In the genomic region with DNA sequence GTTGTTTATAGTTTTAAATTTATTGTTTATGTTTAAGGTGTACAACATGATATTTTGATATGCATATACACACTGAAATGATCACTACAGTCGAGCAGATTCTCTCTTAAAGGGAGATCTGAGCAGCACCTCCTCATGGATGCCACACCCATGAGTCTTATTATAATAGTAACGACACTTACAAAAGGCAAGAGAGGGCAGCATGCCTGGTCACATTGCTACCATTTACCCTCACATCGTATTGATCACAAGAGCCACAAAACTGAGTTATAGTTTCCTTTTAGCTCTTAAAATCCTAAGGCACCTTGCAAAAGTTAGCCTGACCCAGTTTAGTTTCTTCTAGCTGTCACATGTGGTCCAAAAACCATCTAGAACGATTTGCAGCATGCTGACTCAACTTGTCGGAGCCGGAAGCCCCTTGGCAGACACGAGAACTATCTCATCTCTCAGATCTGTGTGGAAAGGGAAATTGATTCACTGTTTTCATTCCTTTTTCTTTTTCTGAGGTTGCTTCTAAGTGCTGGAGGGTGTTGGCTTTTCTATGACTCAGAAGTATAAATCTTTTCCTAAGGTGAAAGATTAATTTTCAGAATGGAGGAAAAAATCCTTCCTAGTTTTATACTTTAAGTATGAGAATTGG, we compare ENCODE assay signal across 1 cellular context.
TF ChIP-seq lines count a peak whose summit lies in the region.

No MANE protein-coding gene starts in this region.

TF ChIP-seq in K562, 482 proteins besides CTCF, POLR2A, EP300 and RAD21 (continued from another document and continues in another):
- no peak for TF ChIP-seq ZNF318 (IDR thresholded peaks at IDR 0.05; ENCODE audit: borderline replicate concordance in 1 of 2, low read depth in 1 of 2)
- no peak for TF ChIP-seq MAX (CRISPR knock-in tag; IDR thresholded peaks at IDR 0.05)
- TF ChIP-seq SMAD4 (CRISPR knock-in tag; conservative IDR thresholded peaks at IDR 0.05): 0 out of 2 replicates have a peak, but pooled peaks have one; percentile 16
- TF ChIP-seq, protein P1, sequence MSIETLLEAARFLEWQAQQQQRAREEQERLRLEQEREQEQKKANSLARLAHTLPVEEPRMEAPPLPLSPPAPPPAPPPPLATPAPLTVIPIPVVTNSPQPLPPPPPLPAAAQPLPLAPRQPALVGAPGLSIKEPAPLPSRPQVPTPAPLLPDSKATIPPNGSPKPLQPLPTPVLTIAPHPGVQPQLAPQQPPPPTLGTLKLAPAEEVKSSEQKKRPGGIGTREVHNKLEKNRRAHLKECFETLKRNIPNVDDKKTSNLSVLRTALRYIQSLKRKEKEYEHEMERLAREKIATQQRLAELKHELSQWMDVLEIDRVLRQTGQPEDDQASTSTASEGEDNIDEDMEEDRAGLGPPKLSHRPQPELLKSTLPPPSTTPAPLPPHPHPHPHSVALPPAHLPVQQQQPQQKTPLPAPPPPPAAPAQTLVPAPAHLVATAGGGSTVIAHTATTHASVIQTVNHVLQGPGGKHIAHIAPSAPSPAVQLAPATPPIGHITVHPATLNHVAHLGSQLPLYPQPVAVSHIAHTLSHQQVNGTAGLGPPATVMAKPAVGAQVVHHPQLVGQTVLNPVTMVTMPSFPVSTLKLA (conservative IDR thresholded peaks at IDR 0.05): 0 out of 4 replicates have a peak, but pooled peaks of 1 of the 2 experiments have one; percentile 31
- TF ChIP-seq, protein P2, sequence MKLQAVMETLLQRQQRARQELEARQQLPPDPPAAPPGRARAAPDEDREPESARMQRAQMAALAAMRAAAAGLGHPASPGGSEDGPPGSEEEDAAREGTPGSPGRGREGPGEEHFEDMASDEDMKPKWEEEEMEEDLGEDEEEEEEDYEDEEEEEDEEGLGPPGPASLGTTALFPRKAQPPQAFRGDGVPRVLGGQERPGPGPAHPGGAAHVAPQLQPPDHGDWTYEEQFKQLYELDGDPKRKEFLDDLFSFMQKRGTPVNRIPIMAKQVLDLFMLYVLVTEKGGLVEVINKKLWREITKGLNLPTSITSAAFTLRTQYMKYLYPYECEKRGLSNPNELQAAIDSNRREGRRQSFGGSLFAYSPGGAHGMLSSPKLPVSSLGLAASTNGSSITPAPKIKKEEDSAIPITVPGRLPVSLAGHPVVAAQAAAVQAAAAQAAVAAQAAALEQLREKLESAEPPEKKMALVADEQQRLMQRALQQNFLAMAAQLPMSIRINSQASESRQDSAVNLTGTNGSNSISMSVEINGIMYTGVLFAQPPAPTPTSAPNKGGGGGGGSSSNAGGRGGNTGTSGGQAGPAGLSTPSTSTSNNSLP (IDR thresholded peaks at IDR 0.05; ENCODE audit: borderline replicate concordance, low read depth, low read length): no peak
- no peak for TF ChIP-seq NRF1 (conservative IDR thresholded peaks at IDR 0.05 in 1 of 2, IDR thresholded peaks at IDR 0.05 in 1 of 2)
- TF ChIP-seq ZFP30 (CRISPR knock-in tag; IDR thresholded peaks at IDR 0.05; ENCODE audit: borderline replicate concordance): no peak
- TF ChIP-seq ZNF77 (CRISPR knock-in tag; IDR thresholded peaks at IDR 0.05): no peak
- TF ChIP-seq, protein P3, sequence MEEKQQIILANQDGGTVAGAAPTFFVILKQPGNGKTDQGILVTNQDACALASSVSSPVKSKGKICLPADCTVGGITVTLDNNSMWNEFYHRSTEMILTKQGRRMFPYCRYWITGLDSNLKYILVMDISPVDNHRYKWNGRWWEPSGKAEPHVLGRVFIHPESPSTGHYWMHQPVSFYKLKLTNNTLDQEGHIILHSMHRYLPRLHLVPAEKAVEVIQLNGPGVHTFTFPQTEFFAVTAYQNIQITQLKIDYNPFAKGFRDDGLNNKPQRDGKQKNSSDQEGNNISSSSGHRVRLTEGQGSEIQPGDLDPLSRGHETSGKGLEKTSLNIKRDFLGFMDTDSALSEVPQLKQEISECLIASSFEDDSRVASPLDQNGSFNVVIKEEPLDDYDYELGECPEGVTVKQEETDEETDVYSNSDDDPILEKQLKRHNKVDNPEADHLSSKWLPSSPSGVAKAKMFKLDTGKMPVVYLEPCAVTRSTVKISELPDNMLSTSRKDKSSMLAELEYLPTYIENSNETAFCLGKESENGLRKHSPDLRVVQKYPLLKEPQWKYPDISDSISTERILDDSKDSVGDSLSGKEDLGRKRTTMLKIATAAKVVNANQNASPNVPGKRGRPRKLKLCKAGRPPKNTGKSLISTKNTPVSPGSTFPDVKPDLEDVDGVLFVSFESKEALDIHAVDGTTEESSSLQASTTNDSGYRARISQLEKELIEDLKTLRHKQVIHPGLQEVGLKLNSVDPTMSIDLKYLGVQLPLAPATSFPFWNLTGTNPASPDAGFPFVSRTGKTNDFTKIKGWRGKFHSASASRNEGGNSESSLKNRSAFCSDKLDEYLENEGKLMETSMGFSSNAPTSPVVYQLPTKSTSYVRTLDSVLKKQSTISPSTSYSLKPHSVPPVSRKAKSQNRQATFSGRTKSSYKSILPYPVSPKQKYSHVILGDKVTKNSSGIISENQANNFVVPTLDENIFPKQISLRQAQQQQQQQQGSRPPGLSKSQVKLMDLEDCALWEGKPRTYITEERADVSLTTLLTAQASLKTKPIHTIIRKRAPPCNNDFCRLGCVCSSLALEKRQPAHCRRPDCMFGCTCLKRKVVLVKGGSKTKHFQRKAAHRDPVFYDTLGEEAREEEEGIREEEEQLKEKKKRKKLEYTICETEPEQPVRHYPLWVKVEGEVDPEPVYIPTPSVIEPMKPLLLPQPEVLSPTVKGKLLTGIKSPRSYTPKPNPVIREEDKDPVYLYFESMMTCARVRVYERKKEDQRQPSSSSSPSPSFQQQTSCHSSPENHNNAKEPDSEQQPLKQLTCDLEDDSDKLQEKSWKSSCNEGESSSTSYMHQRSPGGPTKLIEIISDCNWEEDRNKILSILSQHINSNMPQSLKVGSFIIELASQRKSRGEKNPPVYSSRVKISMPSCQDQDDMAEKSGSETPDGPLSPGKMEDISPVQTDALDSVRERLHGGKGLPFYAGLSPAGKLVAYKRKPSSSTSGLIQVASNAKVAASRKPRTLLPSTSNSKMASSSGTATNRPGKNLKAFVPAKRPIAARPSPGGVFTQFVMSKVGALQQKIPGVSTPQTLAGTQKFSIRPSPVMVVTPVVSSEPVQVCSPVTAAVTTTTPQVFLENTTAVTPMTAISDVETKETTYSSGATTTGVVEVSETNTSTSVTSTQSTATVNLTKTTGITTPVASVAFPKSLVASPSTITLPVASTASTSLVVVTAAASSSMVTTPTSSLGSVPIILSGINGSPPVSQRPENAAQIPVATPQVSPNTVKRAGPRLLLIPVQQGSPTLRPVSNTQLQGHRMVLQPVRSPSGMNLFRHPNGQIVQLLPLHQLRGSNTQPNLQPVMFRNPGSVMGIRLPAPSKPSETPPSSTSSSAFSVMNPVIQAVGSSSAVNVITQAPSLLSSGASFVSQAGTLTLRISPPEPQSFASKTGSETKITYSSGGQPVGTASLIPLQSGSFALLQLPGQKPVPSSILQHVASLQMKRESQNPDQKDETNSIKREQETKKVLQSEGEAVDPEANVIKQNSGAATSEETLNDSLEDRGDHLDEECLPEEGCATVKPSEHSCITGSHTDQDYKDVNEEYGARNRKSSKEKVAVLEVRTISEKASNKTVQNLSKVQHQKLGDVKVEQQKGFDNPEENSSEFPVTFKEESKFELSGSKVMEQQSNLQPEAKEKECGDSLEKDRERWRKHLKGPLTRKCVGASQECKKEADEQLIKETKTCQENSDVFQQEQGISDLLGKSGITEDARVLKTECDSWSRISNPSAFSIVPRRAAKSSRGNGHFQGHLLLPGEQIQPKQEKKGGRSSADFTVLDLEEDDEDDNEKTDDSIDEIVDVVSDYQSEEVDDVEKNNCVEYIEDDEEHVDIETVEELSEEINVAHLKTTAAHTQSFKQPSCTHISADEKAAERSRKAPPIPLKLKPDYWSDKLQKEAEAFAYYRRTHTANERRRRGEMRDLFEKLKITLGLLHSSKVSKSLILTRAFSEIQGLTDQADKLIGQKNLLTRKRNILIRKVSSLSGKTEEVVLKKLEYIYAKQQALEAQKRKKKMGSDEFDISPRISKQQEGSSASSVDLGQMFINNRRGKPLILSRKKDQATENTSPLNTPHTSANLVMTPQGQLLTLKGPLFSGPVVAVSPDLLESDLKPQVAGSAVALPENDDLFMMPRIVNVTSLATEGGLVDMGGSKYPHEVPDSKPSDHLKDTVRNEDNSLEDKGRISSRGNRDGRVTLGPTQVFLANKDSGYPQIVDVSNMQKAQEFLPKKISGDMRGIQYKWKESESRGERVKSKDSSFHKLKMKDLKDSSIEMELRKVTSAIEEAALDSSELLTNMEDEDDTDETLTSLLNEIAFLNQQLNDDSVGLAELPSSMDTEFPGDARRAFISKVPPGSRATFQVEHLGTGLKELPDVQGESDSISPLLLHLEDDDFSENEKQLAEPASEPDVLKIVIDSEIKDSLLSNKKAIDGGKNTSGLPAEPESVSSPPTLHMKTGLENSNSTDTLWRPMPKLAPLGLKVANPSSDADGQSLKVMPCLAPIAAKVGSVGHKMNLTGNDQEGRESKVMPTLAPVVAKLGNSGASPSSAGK (IDR thresholded peaks at IDR 0.05): peak; percentile 46
- TF ChIP-seq ELF1 (tag; IDR thresholded peaks at IDR 0.05): no peak; the same call in 1 of the 2 replicates
- TF ChIP-seq HDAC6 (IDR thresholded peaks at IDR 0.05; ENCODE audit: low read depth, low read length): no peak
